1 cellular context compared by ENCODE assay signal in the genomic region with DNA sequence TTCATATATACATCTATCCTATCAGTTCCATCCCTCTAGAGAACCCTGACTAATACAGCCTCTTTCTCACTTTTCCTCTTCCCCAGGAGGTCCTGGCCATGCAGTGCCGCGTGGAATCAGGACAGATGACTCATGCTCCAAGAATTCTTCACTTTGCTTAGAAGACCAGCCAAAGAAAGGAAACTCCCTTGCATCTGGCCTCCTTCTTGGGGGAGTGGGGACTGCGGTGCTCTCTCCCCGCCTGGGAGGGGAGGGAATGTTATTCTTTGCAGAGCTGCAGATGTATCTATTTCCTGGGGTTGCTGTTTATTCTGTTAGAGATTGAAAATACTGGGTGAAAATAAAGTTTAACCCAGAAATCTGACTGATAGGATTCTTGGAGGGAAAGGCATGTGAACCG.
A peak's percentile ranks its signal among the peaks of the same experiment; 100 is the strongest.
TF ChIP-seq lines count a peak whose summit lies in the region.

No MANE protein-coding gene starts in this region.

TF ChIP-seq in HEK293, 187 proteins besides CTCF, POLR2A, EP300 and RAD21 (continued from another document and continues in another):
- TF ChIP-seq, protein P1, sequence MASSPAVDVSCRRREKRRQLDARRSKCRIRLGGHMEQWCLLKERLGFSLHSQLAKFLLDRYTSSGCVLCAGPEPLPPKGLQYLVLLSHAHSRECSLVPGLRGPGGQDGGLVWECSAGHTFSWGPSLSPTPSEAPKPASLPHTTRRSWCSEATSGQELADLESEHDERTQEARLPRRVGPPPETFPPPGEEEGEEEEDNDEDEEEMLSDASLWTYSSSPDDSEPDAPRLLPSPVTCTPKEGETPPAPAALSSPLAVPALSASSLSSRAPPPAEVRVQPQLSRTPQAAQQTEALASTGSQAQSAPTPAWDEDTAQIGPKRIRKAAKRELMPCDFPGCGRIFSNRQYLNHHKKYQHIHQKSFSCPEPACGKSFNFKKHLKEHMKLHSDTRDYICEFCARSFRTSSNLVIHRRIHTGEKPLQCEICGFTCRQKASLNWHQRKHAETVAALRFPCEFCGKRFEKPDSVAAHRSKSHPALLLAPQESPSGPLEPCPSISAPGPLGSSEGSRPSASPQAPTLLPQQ (tag by site-specific recombination; IDR thresholded peaks at IDR 0.05): peak; percentile 35; the same call in 1 of the 2 replicates
- TF ChIP-seq ZNF830 (tag by site-specific recombination; IDR thresholded peaks at IDR 0.05; ENCODE audit: low read depth): no peak
- no peak for TF ChIP-seq SP3 (tag by site-specific recombination; IDR thresholded peaks at IDR 0.05)
- TF ChIP-seq, protein P2, sequence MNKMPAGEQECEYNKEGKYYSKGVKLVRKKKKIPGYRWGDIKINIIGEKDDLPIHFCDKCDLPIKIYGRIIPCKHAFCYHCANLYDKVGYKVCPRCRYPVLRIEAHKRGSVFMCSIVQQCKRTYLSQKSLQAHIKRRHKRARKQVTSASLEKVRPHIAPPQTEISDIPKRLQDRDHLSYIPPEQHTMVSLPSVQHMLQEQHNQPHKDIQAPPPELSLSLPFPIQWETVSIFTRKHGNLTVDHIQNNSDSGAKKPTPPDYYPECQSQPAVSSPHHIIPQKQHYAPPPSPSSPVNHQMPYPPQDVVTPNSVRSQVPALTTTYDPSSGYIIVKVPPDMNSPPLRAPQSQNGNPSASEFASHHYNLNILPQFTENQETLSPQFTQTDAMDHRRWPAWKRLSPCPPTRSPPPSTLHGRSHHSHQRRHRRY (tag by site-specific recombination; IDR thresholded peaks at IDR 0.05): no peak
- no peak for TF ChIP-seq ZNF248 (tag by site-specific recombination; IDR thresholded peaks at IDR 0.05)
- TF ChIP-seq OVOL3 (tag by site-specific recombination; IDR thresholded peaks at IDR 0.05): no peak
- no peak for TF ChIP-seq ZNF548 (tag by site-specific recombination; IDR thresholded peaks at IDR 0.05)
- TF ChIP-seq KLF16 (tag by site-specific recombination; IDR thresholded peaks at IDR 0.05): no peak
- TF ChIP-seq KLF7 (tag by site-specific recombination; IDR thresholded peaks at IDR 0.05; ENCODE audit: borderline replicate concordance): no peak
- TF ChIP-seq ZEB2 (tag by site-specific recombination; IDR thresholded peaks at IDR 0.05): 0 out of 2 replicates have a peak, but pooled peaks have one; percentile 36
- no peak for TF ChIP-seq ZNF558 (tag by site-specific recombination; IDR thresholded peaks at IDR 0.05)
- TF ChIP-seq ZNF133 (tag by site-specific recombination; IDR thresholded peaks at IDR 0.05): no peak
- TF ChIP-seq ZNF138 (tag by site-specific recombination; IDR thresholded peaks at IDR 0.05; ENCODE audit: borderline replicate concordance): no peak
- TF ChIP-seq ZNF2 (tag by site-specific recombination; IDR thresholded peaks at IDR 0.05): no peak
- TF ChIP-seq, protein P3, sequence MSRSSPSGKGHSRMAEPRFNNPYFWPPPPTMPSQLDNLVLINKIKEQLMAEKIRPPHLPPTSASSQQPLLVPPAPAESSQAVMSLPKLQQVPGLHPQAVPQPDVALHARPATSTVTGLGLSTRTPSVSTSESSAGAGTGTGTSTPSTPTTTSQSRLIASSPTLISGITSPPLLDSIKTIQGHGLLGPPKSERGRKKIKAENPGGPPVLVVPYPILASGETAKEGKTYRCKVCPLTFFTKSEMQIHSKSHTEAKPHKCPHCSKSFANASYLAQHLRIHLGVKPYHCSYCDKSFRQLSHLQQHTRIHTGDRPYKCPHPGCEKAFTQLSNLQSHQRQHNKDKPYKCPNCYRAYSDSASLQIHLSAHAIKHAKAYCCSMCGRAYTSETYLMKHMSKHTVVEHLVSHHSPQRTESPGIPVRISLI (tag by site-specific recombination; IDR thresholded peaks at IDR 0.05): no peak
- TF ChIP-seq ZNF274 (IDR thresholded peaks at IDR 0.05; ENCODE audit: low read length): no peak
- TF ChIP-seq ZNF274 (tag by site-specific recombination; IDR thresholded peaks at IDR 0.05; ENCODE audit: borderline replicate concordance): no peak
- TF ChIP-seq, protein P4, sequence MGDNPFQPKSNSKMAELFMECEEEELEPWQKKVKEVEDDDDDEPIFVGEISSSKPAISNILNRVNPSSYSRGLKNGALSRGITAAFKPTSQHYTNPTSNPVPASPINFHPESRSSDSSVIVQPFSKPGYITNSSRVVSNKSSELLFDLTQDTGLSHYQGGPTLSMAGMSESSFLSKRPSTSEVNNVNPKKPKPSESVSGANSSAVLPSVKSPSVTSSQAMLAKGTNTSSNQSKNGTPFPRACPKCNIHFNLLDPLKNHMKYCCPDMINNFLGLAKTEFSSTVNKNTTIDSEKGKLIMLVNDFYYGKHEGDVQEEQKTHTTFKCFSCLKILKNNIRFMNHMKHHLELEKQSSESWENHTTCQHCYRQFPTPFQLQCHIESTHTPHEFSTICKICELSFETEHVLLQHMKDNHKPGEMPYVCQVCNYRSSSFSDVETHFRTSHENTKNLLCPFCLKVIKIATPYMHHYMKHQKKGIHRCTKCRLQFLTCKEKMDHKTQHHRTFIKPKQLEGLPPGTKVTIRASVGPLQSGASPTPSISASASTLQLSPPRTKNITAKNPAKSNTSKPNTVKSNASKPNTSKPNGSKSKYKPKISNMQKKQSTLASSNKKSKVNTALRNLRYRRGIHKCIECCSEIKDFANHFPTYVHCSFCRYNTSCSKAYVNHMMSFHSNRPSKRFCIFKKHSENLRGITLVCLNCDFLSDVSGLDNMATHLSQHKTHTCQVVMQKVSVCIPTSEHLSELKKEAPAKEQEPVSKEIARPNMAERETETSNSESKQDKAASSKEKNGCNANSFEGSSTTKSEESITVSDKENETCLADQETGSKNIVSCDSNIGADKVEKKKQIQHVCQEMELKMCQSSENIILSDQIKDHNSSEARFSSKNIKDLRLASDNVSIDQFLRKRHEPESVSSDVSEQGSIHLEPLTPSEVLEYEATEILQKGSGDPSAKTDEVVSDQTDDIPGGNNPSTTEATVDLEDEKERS (tag by site-specific recombination; IDR thresholded peaks at IDR 0.05): no peak
- no peak for TF ChIP-seq GFI1B (tag by site-specific recombination; IDR thresholded peaks at IDR 0.05)
- no peak for TF ChIP-seq ZNF571 (tag by site-specific recombination; IDR thresholded peaks at IDR 0.05)
- no peak for TF ChIP-seq ZNF214 (tag by site-specific recombination; IDR thresholded peaks at IDR 0.05; ENCODE audit: borderline replicate concordance)
- 0 out of 2 replicates have a peak, but pooled peaks have one; percentile 14 for TF ChIP-seq ZNF600 (tag by site-specific recombination; IDR thresholded peaks at IDR 0.05)
- peak; percentile 58 for TF ChIP-seq GLIS2 (tag by site-specific recombination; IDR thresholded peaks at IDR 0.05)
- 0 out of 2 replicates have a peak, but pooled peaks have one; percentile 36 for TF ChIP-seq ZNF394 (tag by site-specific recombination; IDR thresholded peaks at IDR 0.05; ENCODE audit: borderline replicate concordance)
- TF ChIP-seq ZNF626 (tag by site-specific recombination; IDR thresholded peaks at IDR 0.05): no peak
- peak; percentile 96 for TF ChIP-seq WT1 (tag by site-specific recombination; IDR thresholded peaks at IDR 0.05)
- no peak for TF ChIP-seq ZNF121 (tag by site-specific recombination; IDR thresholded peaks at IDR 0.05)
- TF ChIP-seq ZNF792 (tag by site-specific recombination; IDR thresholded peaks at IDR 0.05): no peak
- TF ChIP-seq ZNF560 (tag by site-specific recombination; IDR thresholded peaks at IDR 0.05; ENCODE audit: borderline replicate concordance): no peak
- TF ChIP-seq, protein P5, sequence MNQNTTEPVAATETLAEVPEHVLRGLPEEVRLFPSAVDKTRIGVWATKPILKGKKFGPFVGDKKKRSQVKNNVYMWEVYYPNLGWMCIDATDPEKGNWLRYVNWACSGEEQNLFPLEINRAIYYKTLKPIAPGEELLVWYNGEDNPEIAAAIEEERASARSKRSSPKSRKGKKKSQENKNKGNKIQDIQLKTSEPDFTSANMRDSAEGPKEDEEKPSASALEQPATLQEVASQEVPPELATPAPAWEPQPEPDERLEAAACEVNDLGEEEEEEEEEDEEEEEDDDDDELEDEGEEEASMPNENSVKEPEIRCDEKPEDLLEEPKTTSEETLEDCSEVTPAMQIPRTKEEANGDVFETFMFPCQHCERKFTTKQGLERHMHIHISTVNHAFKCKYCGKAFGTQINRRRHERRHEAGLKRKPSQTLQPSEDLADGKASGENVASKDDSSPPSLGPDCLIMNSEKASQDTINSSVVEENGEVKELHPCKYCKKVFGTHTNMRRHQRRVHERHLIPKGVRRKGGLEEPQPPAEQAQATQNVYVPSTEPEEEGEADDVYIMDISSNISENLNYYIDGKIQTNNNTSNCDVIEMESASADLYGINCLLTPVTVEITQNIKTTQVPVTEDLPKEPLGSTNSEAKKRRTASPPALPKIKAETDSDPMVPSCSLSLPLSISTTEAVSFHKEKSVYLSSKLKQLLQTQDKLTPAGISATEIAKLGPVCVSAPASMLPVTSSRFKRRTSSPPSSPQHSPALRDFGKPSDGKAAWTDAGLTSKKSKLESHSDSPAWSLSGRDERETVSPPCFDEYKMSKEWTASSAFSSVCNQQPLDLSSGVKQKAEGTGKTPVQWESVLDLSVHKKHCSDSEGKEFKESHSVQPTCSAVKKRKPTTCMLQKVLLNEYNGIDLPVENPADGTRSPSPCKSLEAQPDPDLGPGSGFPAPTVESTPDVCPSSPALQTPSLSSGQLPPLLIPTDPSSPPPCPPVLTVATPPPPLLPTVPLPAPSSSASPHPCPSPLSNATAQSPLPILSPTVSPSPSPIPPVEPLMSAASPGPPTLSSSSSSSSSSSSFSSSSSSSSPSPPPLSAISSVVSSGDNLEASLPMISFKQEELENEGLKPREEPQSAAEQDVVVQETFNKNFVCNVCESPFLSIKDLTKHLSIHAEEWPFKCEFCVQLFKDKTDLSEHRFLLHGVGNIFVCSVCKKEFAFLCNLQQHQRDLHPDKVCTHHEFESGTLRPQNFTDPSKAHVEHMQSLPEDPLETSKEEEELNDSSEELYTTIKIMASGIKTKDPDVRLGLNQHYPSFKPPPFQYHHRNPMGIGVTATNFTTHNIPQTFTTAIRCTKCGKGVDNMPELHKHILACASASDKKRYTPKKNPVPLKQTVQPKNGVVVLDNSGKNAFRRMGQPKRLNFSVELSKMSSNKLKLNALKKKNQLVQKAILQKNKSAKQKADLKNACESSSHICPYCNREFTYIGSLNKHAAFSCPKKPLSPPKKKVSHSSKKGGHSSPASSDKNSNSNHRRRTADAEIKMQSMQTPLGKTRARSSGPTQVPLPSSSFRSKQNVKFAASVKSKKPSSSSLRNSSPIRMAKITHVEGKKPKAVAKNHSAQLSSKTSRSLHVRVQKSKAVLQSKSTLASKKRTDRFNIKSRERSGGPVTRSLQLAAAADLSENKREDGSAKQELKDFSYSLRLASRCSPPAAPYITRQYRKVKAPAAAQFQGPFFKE (tag by site-specific recombination; IDR thresholded peaks at IDR 0.05; ENCODE audit: borderline replicate concordance): no peak
- TF ChIP-seq ZSCAN23 (tag by site-specific recombination; IDR thresholded peaks at IDR 0.05): no peak
- TF ChIP-seq HOXC10 (CRISPR knock-in tag; IDR thresholded peaks at IDR 0.05): no peak
- TF ChIP-seq, protein P6, sequence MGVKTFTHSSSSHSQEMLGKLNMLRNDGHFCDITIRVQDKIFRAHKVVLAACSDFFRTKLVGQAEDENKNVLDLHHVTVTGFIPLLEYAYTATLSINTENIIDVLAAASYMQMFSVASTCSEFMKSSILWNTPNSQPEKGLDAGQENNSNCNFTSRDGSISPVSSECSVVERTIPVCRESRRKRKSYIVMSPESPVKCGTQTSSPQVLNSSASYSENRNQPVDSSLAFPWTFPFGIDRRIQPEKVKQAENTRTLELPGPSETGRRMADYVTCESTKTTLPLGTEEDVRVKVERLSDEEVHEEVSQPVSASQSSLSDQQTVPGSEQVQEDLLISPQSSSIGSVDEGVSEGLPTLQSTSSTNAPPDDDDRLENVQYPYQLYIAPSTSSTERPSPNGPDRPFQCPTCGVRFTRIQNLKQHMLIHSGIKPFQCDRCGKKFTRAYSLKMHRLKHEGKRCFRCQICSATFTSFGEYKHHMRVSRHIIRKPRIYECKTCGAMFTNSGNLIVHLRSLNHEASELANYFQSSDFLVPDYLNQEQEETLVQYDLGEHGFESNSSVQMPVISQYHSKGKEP (tag by site-specific recombination; IDR thresholded peaks at IDR 0.05): no peak; the same call in 1 of the 2 replicates
- TF ChIP-seq, protein P7, sequence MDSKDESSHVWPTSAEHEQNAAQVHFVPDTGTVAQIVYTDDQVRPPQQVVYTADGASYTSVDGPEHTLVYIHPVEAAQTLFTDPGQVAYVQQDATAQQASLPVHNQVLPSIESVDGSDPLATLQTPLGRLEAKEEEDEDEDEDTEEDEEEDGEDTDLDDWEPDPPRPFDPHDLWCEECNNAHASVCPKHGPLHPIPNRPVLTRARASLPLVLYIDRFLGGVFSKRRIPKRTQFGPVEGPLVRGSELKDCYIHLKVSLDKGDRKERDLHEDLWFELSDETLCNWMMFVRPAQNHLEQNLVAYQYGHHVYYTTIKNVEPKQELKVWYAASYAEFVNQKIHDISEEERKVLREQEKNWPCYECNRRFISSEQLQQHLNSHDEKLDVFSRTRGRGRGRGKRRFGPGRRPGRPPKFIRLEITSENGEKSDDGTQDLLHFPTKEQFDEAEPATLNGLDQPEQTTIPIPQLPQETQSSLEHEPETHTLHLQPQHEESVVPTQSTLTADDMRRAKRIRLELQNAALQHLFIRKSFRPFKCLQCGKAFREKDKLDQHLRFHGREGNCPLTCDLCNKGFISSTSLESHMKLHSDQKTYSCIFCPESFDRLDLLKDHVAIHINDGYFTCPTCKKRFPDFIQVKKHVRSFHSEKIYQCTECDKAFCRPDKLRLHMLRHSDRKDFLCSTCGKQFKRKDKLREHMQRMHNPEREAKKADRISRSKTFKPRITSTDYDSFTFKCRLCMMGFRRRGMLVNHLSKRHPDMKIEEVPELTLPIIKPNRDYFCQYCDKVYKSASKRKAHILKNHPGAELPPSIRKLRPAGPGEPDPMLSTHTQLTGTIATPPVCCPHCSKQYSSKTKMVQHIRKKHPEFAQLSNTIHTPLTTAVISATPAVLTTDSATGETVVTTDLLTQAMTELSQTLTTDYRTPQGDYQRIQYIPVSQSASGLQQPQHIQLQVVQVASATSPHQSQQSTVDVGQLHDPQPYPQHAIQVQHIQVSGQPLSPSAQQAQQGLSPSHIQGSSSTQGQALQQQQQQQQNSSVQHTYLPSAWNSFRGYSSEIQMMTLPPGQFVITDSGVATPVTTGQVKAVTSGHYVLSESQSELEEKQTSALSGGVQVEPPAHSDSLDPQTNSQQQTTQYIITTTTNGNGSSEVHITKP (tag by site-specific recombination; IDR thresholded peaks at IDR 0.05): peak; percentile 41
- peak; percentile 96 for TF ChIP-seq MZF1 (tag by site-specific recombination; IDR thresholded peaks at IDR 0.05; ENCODE audit: borderline replicate concordance)
- TF ChIP-seq, protein P8, sequence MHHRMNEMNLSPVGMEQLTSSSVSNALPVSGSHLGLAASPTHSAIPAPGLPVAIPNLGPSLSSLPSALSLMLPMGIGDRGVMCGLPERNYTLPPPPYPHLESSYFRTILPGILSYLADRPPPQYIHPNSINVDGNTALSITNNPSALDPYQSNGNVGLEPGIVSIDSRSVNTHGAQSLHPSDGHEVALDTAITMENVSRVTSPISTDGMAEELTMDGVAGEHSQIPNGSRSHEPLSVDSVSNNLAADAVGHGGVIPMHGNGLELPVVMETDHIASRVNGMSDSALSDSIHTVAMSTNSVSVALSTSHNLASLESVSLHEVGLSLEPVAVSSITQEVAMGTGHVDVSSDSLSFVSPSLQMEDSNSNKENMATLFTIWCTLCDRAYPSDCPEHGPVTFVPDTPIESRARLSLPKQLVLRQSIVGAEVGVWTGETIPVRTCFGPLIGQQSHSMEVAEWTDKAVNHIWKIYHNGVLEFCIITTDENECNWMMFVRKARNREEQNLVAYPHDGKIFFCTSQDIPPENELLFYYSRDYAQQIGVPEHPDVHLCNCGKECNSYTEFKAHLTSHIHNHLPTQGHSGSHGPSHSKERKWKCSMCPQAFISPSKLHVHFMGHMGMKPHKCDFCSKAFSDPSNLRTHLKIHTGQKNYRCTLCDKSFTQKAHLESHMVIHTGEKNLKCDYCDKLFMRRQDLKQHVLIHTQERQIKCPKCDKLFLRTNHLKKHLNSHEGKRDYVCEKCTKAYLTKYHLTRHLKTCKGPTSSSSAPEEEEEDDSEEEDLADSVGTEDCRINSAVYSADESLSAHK (tag by site-specific recombination; IDR thresholded peaks at IDR 0.05): no peak
- no peak for TF ChIP-seq ZNF529 (tag by site-specific recombination; IDR thresholded peaks at IDR 0.05; ENCODE audit: insufficient replicate concordance)
- no peak for TF ChIP-seq ZNF623 (tag by site-specific recombination; IDR thresholded peaks at IDR 0.05)
